In genomic region chr3:135240426-135240825, GRCh38 we compare ENCODE assay signal across 15 cellular contexts.
DNase-seq lines count a peak whose midpoint lies in the region; ATAC-seq and FAIRE-seq lines count a peak whose summit lies in the region.
"Had no signal": no experiment of that assay in that cellular context is flagged by ENCODE, and none has a peak within 500 bp of the region (broad histone marks: within the 10 kb centered on the region; RNA-seq: fewer than 3 reads in every experiment).

No MANE protein-coding gene starts in this region.

- H3K36me3 ChIP-seq in CD4-positive, alpha-beta memory T cell (ENCODE audit: insufficient read depth, low read length), result no peaks in the 10 kb centered on the region
- H3K36me3 ChIP-seq: neutrophil had no signal

- POLR2A ChIA-PET in CD4-positive, alpha-beta memory T cell (lab: Charles Lee; ENCODE audit: partially characterized antibody), result no interaction called here

- H3K27me3 ChIP-seq in CD4-positive, alpha-beta memory T cell (ENCODE audit: insufficient read depth, low read length), result no peaks in the 10 kb centered on the region

- H3K4me3 Mint-ChIP-seq in CD4-positive, alpha-beta memory T cell, result no peak overlapping the region
- H3K4me3 Mint-ChIP-seq: activated naive CD8-positive, alpha-beta T cell treated with anti-CD3 and anti-CD28 coated beads for 36 hours; stimulated activated naive CD8-positive, alpha-beta T cell treated with anti-CD3 and anti-CD28 coated beads, Interleukin-15, amount 100 ng/mL, for 72 hours; T-helper 2 cell treated with Interferon-gamma antibody and Interleukin-4, amounts not matched to agents 5 μg/mL and 100 μg/mL, for 36 hours had no signal

- no peak for DNase-seq in GM18507 (ENCODE audit: extremely low spot score, insufficient read length, low read depth)
- peak; percentile 15 for DNase-seq in OCI-M1 (lab: John Stamatoyannopoulos, UW)
- peak; percentile 30 for DNase-seq in medulla oblongata (ENCODE audit: extremely low spot score)
- DNase-seq in CD4-positive, alpha-beta memory T cell, result no peak
- no peak for DNase-seq in activated CD4-positive, CD25-positive, alpha-beta regulatory T cell treated with anti-CD3 and anti-CD28 coated beads, Interleukin-2, amount 50 U/mL, for 72 hours
- DNase-seq in ureter (ENCODE audit: low spot score), result no peak
- DNase-seq: activated naive CD8-positive, alpha-beta T cell treated with anti-CD3 and anti-CD28 coated beads for 36 hours; foreskin fibroblast; PC-9; stimulated activated CD4-positive, alpha-beta T cell treated with anti-CD3 and anti-CD28 coated beads, Interleukin-4, amount 100 ng/mL, for 1 hour; stimulated activated naive CD8-positive, alpha-beta T cell treated with anti-CD3 and anti-CD28 coated beads, Interleukin-15, amount 100 ng/mL, for 72 hours had no signal

- H3K9me3 ChIP-seq in CD4-positive, alpha-beta memory T cell (ENCODE audit: control insufficient read depth in 1 of 2, low read length in 2 of 2), result no peaks in the 10 kb centered on the region
- H3K9me3 ChIP-seq: neutrophil had no signal

- ATAC-seq in HG02588 (IDR thresholded peaks at IDR 0.05; ENCODE audit: unreplicated experiment), result peak; percentile 74
- no peak for ATAC-seq in GM19467 (IDR thresholded peaks at IDR 0.05; ENCODE audit: unreplicated experiment)
- ATAC-seq: stimulated activated naive CD8-positive, alpha-beta T cell treated with anti-CD3 and anti-CD28 coated beads, Interleukin-15, amount 100 ng/mL, for 72 hours had no signal

- FAIRE-seq in GM18507 (lab: Jason Lieb, UNC), result peak; percentile 69

- H3K4me3 ChIP-seq in CD4-positive, alpha-beta memory T cell (ENCODE audit: low read length in 2 of 2), result no peak overlapping the region
- H3K4me3 ChIP-seq: PC-9 had no signal

- H3K36me3 Mint-ChIP-seq in CD4-positive, alpha-beta memory T cell, result no peaks in the 10 kb centered on the region
- H3K36me3 Mint-ChIP-seq: activated naive CD8-positive, alpha-beta T cell treated with anti-CD3 and anti-CD28 coated beads for 36 hours had no signal

- no peak overlapping the region for H3K27ac ChIP-seq in CD4-positive, alpha-beta memory T cell (ENCODE audit: low read depth, low read length)
- H3K27ac ChIP-seq: neutrophil, PC-9 had no signal

- intact Hi-C loops in CD4-positive, alpha-beta memory T cell (cut with micrococcal nuclease), result no loop called here

- no peaks in the 10 kb centered on the region for H3K4me1 Mint-ChIP-seq in CD4-positive, alpha-beta memory T cell
- H3K4me1 Mint-ChIP-seq: activated naive CD8-positive, alpha-beta T cell treated with anti-CD3 and anti-CD28 coated beads for 36 hours; stimulated activated naive CD8-positive, alpha-beta T cell treated with anti-CD3 and anti-CD28 coated beads, Interleukin-15, amount 100 ng/mL, for 72 hours had no signal

- CTCF ChIA-PET in CD4-positive, alpha-beta memory T cell (lab: Charles Lee; ENCODE audit: partially characterized antibody), result no interaction called here

- no peaks in the 10 kb centered on the region for H3K4me1 ChIP-seq in CD4-positive, alpha-beta memory T cell (ENCODE audit: insufficient read depth, low read length)

- peaks cover 0 to 5% (median 0%) of the 10 kb centered on the region in 8 donors for H3K9me3 Mint-ChIP-seq in CD4-positive, alpha-beta memory T cell
- H3K9me3 Mint-ChIP-seq: activated naive CD8-positive, alpha-beta T cell treated with anti-CD3 and anti-CD28 coated beads for 36 hours; stimulated activated naive CD8-positive, alpha-beta T cell treated with anti-CD3 and anti-CD28 coated beads, Interleukin-15, amount 100 ng/mL, for 72 hours; T-helper 2 cell treated with Interferon-gamma antibody and Interleukin-4, amounts not matched to agents 5 μg/mL and 100 μg/mL, for 36 hours had no signal

- no peaks in the 10 kb centered on the region for H3K27me3 Mint-ChIP-seq in CD4-positive, alpha-beta memory T cell
- H3K27me3 Mint-ChIP-seq: activated naive CD8-positive, alpha-beta T cell treated with anti-CD3 and anti-CD28 coated beads for 36 hours; stimulated activated naive CD8-positive, alpha-beta T cell treated with anti-CD3 and anti-CD28 coated beads, Interleukin-15, amount 100 ng/mL, for 72 hours had no signal

- no peak overlapping the region for H3K27ac Mint-ChIP-seq in CD4-positive, alpha-beta memory T cell
- H3K27ac Mint-ChIP-seq: activated naive CD8-positive, alpha-beta T cell treated with anti-CD3 and anti-CD28 coated beads for 36 hours; T-helper 2 cell treated with Interferon-gamma antibody and Interleukin-4, amounts not matched to agents 5 μg/mL and 100 μg/mL, for 36 hours had no signal

Comparison
In these comparisons a context has a peak if more than half of its experiments do, and no peak if none do; other contexts are left out.
1. DNase-seq: peak in OCI-M1 (single experiment) and medulla oblongata (single experiment); none in GM18507 (single experiment), CD4-positive, alpha-beta memory T cell (0 of 5), activated CD4-positive, CD25-positive, alpha-beta regulatory T cell treated with anti-CD3 and anti-CD28 coated beads, Interleukin-2, amount 50 U/mL, for 72 hours (single experiment) and ureter (single experiment).